In the genomic region with DNA sequence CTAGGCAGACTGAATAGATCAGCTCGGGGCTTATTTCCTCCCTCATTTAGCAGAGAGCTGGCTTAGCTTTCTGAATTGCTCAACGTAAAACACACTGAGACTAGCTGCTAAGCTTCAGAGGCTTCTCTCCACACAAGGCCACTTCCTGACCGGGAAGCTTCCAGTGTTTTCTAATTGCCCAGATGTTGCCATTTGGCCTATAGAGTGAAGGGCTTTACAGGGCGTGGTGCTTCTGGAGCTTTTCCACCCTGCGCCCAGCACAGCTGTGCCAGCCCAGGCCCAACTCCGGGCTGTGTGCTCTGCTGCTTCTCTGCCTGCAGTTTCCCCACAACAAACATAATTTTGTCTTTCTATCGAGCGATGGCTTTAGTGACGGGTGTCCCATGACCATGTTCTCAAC, we compare ENCODE assay signal across 10 cellular contexts. TPM values are rescaled to one million over a fixed set of nuclear protein-coding genes. Genes with fewer than 3 reads are reported as not detected.
A peak's percentile ranks its signal among the peaks of the same experiment; 100 is the strongest.
DNase-seq lines count a peak whose midpoint lies in the region; ATAC-seq and TF ChIP-seq lines count a peak whose summit lies in the region.
"Had no signal": no experiment of that assay in that cellular context is flagged by ENCODE, and none has a peak within 500 bp of the region (broad histone marks: within the 10 kb centered on the region; RNA-seq: fewer than 3 reads in every experiment).

No MANE protein-coding gene starts in this region.

- H3K4me1 ChIP-seq in BLaER1 (peaks cover 27% of the 10 kb centered on the region), osteoblast (ENCODE audit: insufficient read depth, low read length) (peaks cover 7% of the 10 kb centered on the region)

- H3K79me2 ChIP-seq in osteoblast (ENCODE audit: insufficient read depth, low read length) = no peaks in the 10 kb centered on the region

- H3K9me3 ChIP-seq in BLaER1 (no peaks in the 10 kb centered on the region), osteoblast (ENCODE audit: low read depth, low read length) (no peaks in the 10 kb centered on the region)

- peak overlapping the region; percentile 74 for H2AFZ ChIP-seq in osteoblast (ENCODE audit: low read length)

- H4K20me1 ChIP-seq in BLaER1 (no peaks in the 10 kb centered on the region), osteoblast (ENCODE audit: insufficient read depth, low read length) (no peaks in the 10 kb centered on the region)

- H3K27me3 ChIP-seq in BLaER1 = no peaks in the 10 kb centered on the region
- H3K27me3 ChIP-seq in osteoblast (ENCODE audit: insufficient read depth, low read length) = peaks cover 1% of the 10 kb centered on the region

- H3K4me2 ChIP-seq in BLaER1 (peak overlapping the region; percentile 82), osteoblast (ENCODE audit: insufficient read depth, low read length) (peak overlapping the region; percentile 96)

- no peak for TF ChIP-seq CTCF in NB4 (IDR thresholded peaks at IDR 0.05; ENCODE audit: low read depth, low read length)
- no peak for TF ChIP-seq CTCF in osteoblast (IDR thresholded peaks at IDR 0.05; ENCODE audit: extremely low read depth, low read depth, low read length)

- peak; percentile 34 for DNase-seq in NB4 (ENCODE audit: low read depth)
- DNase-seq in foreskin melanocyte = peak; percentile 76
- no peak for DNase-seq in osteoblast (ENCODE audit: insufficient read length, low spot score, missing footprints)
- no peak for DNase-seq in DMS 273 (lab: John Stamatoyannopoulos, UW; ENCODE audit: unreplicated experiment)
- no peak for DNase-seq in cerebellar nuclear complex (lab: John Stamatoyannopoulos, UW)
- DNase-seq: NCI-H2107 had no signal

- TF ChIP-seq POLR2A in NB4 (IDR thresholded peaks at IDR 0.05; ENCODE audit: extremely low read depth, insufficient read length) = no peak

- peak overlapping the region; percentile 73; the same call in 1 of the 2 replicates for H3K27ac ChIP-seq in BLaER1
- no peak overlapping the region for H3K27ac ChIP-seq in osteoblast (ENCODE audit: low read depth, low read length)
- H3K27ac ChIP-seq: epithelial cell of prostate had no signal

- H3K4me3 ChIP-seq in BLaER1 (no peak overlapping the region), NB4 (ENCODE audit: low read depth, low read length) (no peak overlapping the region), osteoblast (ENCODE audit: insufficient read depth, low read length) (no peak overlapping the region)

- H3K36me3 ChIP-seq in BLaER1 = no peaks in the 10 kb centered on the region
- H3K36me3 ChIP-seq in osteoblast (ENCODE audit: insufficient read depth, low read length) = no peaks in the 10 kb centered on the region

- no peak overlapping the region for H3K9ac ChIP-seq in BLaER1

- no peak for ATAC-seq in HG03378 (IDR thresholded peaks at IDR 0.05; ENCODE audit: unreplicated experiment)
- ATAC-seq in SK-N-SH treated with all-trans-retinoic acid at 6 μM for 48 hours = no peak

TF ChIP-seq in SK-N-SH treated with all-trans-retinoic acid at 6 μM for 48 hours, 23 proteins besides CTCF, POLR2A, EP300 and RAD21:
- no peak for TF ChIP-seq CSDC2 (CRISPR knock-in tag; IDR thresholded peaks at IDR 0.05)
- TF ChIP-seq ZC3H10 (CRISPR knock-in tag; IDR thresholded peaks at IDR 0.05) = no peak
- no peak for TF ChIP-seq RARB (CRISPR knock-in tag; IDR thresholded peaks at IDR 0.05)
- no peak for TF ChIP-seq ESRRG (CRISPR knock-in tag; IDR thresholded peaks at IDR 0.05)
- TF ChIP-seq ZFP30 (CRISPR knock-in tag; IDR thresholded peaks at IDR 0.05) = no peak
- no peak for TF ChIP-seq ISL1 (CRISPR knock-in tag; IDR thresholded peaks at IDR 0.05)
- TF ChIP-seq SNAI2 (CRISPR knock-in tag; IDR thresholded peaks at IDR 0.05) = no peak

RNA-seq across cellular contexts. Expression of gene FAM240A, which starts 16.7 kb away (rescaled TPM):
- total RNA-seq in osteoblast = under 0.01 and 0.36 TPM in 2 replicates

Comparison
In these comparisons a context has a peak if more than half of its experiments do, and no peak if none do; other contexts are left out.
1. DNase-seq: peak in NB4 (single experiment) and foreskin melanocyte (single experiment); none in osteoblast (single experiment), DMS 273 (single experiment) and cerebellar nuclear complex (0 of 2).